1 cellular context compared by ENCODE assay signal in the genomic region with DNA sequence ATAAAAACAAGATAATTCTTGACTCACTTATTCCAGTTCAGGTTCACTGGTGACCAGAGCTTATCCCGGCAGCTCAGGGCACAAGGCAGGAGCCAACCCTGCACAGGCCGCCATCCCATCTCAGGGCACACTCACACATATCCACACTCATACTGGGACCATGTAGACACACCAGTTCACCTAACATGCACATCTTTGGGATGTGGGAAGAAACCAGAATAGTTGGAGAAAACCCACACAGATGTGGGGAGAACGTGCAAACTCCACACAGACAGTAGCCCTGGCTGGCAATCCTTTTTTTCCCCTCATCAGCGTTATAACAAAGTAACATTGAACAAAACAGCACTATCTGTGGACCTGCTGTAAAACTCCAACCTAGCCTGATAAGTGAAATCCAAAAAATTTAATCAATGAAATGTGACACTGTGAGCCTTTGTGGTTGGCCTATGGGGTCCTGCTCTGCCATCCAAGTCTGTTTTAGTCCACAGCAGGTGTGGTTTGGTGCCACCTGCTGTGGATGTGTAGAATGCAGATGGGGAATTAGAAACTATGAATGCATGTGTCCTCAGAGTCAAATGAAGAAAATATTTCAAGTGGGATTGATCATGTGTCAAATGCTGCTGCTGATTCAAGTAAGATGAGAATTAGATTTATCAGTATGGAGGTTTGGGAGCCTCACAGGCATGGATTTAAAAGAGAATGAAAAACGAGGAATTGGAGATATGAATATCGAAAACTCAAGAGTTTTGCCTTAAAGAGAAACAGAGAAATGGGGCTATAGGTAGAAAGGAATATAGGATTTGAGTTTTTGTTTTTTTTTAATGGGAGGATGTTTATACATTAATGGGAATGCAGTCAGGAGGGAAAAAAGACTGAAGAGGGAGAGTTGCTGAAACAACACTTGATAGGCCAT.
TF ChIP-seq lines count a peak whose summit lies in the region.

No MANE protein-coding gene starts in this region.

TF ChIP-seq in K562, 482 proteins besides CTCF, POLR2A, EP300 and RAD21 (continued from another document):
- TF ChIP-seq, protein P1, sequence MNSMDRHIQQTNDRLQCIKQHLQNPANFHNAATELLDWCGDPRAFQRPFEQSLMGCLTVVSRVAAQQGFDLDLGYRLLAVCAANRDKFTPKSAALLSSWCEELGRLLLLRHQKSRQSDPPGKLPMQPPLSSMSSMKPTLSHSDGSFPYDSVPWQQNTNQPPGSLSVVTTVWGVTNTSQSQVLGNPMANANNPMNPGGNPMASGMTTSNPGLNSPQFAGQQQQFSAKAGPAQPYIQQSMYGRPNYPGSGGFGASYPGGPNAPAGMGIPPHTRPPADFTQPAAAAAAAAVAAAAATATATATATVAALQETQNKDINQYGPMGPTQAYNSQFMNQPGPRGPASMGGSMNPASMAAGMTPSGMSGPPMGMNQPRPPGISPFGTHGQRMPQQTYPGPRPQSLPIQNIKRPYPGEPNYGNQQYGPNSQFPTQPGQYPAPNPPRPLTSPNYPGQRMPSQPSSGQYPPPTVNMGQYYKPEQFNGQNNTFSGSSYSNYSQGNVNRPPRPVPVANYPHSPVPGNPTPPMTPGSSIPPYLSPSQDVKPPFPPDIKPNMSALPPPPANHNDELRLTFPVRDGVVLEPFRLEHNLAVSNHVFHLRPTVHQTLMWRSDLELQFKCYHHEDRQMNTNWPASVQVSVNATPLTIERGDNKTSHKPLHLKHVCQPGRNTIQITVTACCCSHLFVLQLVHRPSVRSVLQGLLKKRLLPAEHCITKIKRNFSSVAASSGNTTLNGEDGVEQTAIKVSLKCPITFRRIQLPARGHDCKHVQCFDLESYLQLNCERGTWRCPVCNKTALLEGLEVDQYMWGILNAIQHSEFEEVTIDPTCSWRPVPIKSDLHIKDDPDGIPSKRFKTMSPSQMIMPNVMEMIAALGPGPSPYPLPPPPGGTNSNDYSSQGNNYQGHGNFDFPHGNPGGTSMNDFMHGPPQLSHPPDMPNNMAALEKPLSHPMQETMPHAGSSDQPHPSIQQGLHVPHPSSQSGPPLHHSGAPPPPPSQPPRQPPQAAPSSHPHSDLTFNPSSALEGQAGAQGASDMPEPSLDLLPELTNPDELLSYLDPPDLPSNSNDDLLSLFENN (IDR thresholded peaks at IDR 0.05; ENCODE audit: low read depth in 2 of 2, low read length in 2 of 2): no peak
